ENCODE assay signal across 16 cellular contexts in the genomic region with DNA sequence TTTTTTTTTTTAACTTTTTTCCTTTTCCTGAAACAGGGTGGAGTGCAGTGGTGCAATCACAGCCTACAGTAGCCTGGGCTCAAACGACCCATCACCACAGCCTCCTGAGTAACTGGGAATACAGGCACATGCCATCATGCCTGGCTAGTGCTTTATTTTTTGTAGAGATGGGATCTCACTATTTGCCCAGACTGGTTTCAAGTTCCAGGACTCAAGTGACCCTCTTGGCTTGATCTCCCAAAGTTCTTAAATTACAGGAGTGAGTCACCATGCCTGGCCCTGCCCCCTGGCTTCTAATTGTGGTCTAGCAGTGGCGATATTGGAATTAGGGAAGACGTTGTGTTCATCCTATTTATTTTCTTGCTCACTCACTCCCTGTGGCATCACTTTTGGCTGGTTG.
DNase-seq lines count a peak whose midpoint lies in the region; ATAC-seq and FAIRE-seq lines count a peak whose summit lies in the region.
"Had no signal": no experiment of that assay in that cellular context is flagged by ENCODE, and none has a peak within 500 bp of the region (broad histone marks: within the 10 kb centered on the region; RNA-seq: fewer than 3 reads in every experiment).

No MANE protein-coding gene starts in this region.

- DNase-seq in Caki2 (ENCODE audit: low read depth), result peak; percentile 39
- DNase-seq in HTR-8/SVneo (ENCODE audit: insufficient read length, low spot score), result peak; percentile 2
- peak; percentile 40 for DNase-seq in T1000 (lab: John Stamatoyannopoulos, UW)
- peak; percentile 15 for DNase-seq in iPS-NIHi7 (ENCODE audit: extremely low spot score)
- DNase-seq in inferior parietal cortex (ENCODE audit: extremely low spot score), result no peak
- no peak for DNase-seq in NCI-H1105 (lab: John Stamatoyannopoulos, UW)
- DNase-seq in G401 (ENCODE audit: low spot score), result no peak
- DNase-seq: activated gamma-delta T cell; effector memory CD4-positive, alpha-beta T cell; immature natural killer cell; NCI-H1436 treated with DMSO at 0.1 percent for 48 hours; NCI-H526 treated with DMSO at 0.1 percent for 48 hours; stimulated activated CD4-positive, alpha-beta T cell treated with anti-CD3 and anti-CD28 coated beads, Interleukin-12 subunit alpha, Interleukin-12 subunit beta, amount 100 ng/mL, for 4 hours had no signal

- FAIRE-seq in HTR-8/SVneo (lab: Jason Lieb, UNC), result no peak
- FAIRE-seq: frontal cortex, GM12891 had no signal

- ATAC-seq in HG03432 (IDR thresholded peaks at IDR 0.05; ENCODE audit: unreplicated experiment), result no peak

- in situ Hi-C loops in Caki2 (cut with HindIII; ENCODE audit: low pct_unique_long_range_greater_than_20kb, low sequenced_read_pairs) (no loop called here), G401 (cut with HindIII; ENCODE audit: low sequenced_read_pairs) (no loop called here)

Comparison
In these comparisons a context has a peak if more than half of its experiments do, and no peak if none do; other contexts are left out.
1. DNase-seq: peak in Caki2 (single experiment), HTR-8/SVneo (single experiment), T1000 (single experiment) and iPS-NIHi7 (single experiment); none in inferior parietal cortex (single experiment), NCI-H1105 (single experiment) and G401 (single experiment).